Comparison of ENCODE assay signal across 32 cellular contexts in the genomic region with DNA sequence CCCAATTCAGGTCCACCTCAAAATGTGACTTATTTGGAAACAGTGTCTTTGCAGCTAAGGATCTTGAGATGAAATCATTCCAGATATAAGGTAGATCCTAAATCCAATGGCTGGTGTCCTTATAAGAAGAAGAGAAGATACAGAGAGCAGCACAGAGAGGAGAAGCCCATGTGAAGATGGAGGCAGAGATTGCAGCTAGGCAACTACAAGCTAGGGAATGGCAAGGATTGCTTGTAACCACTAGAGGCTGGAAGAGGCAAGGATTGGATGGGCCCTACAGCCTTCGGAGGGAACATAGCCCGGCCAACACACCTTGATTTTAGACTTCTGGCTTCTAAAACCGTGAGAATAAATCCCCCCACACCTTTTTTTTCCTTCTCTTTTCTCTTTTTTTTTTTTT. TPM values are rescaled to one million over a fixed set of nuclear protein-coding genes. Genes with fewer than 3 reads are reported as not detected.
"Had no signal": no experiment of that assay in that cellular context is flagged by ENCODE, and none has a peak within 500 bp of the region (broad histone marks: within the 10 kb centered on the region; RNA-seq: fewer than 3 reads in every experiment).

No MANE protein-coding gene starts in this region.

- H3K4me3 ChIP-seq: left lung, lower lobe of right lung, neural progenitor cell, ovary, prostate gland, skin epidermis, stomach, testis, thyroid gland, transverse colon, upper lobe of left lung, vagina had no signal

- H3K36me3 Mint-ChIP-seq: immature natural killer cell; mesothelial cell of epicardium; naive B cell; natural killer cell; neural progenitor cell; stimulated activated naive B cell treated with anti-CD40 and anti-IgM and Interleukin-4, amounts not matched to agents 10 μg/mL and 1 μg/mL and 100 μg/mL, for 72 hours had no signal

- H3K9me3 Mint-ChIP-seq: immature natural killer cell; mesothelial cell of epicardium; naive B cell; natural killer cell; nephron progenitor cell; neural progenitor cell; stimulated activated naive B cell treated with anti-CD40 and anti-IgM and Interleukin-4, amounts not matched to agents 10 μg/mL and 1 μg/mL and 100 μg/mL, for 72 hours had no signal

- H3K27ac ChIP-seq: left lung, lower lobe of right lung, neural progenitor cell, ovary, prostate gland, skin epidermis, stomach, testis, thyroid gland, transverse colon, upper lobe of left lung, vagina had no signal

- H3K4me1 ChIP-seq: left lung, lower lobe of right lung, neural progenitor cell, prostate gland, stomach, testis, thyroid gland, transverse colon, upper lobe of left lung, vagina had no signal

- H3K4me2 ChIP-seq: neural progenitor cell had no signal

- H3K27ac Mint-ChIP-seq: immature natural killer cell; mesothelial cell of epicardium; naive B cell; natural killer cell; nephron progenitor cell; neural progenitor cell; stimulated activated naive B cell treated with anti-CD40 and anti-IgM and Interleukin-4, amounts not matched to agents 10 μg/mL and 1 μg/mL and 100 μg/mL, for 72 hours had no signal

- H3K9me3 ChIP-seq: left lung, lower lobe of right lung, ovary, prostate gland, stomach, testis, thyroid gland, transverse colon, upper lobe of left lung, vagina had no signal

- H3K4me1 Mint-ChIP-seq: immature natural killer cell; mesothelial cell of epicardium; naive B cell; natural killer cell; nephron progenitor cell; neural progenitor cell; stimulated activated naive B cell treated with anti-CD40 and anti-IgM and Interleukin-4, amounts not matched to agents 10 μg/mL and 1 μg/mL and 100 μg/mL, for 72 hours had no signal

- ATAC-seq: left colon; left lung; lower lobe of right lung; natural killer cell; right cardiac atrium; sciatic nerve; stimulated activated naive B cell treated with anti-CD40 and anti-IgM and Interleukin-4, amounts not matched to agents 10 μg/mL and 1 μg/mL and 100 μg/mL, for 72 hours; stimulated activated naive CD8-positive, alpha-beta T cell treated with anti-CD3 and anti-CD28 coated beads, Interleukin-15, Interleukin-2, amounts not matched to agents 100 U/mL and 50 U/mL, for 24 hours had no signal

- H3K27me3 ChIP-seq: neural progenitor cell, ovary, stomach, testis, thyroid gland, upper lobe of left lung, vagina had no signal

- H3K36me3 ChIP-seq: left lung, lower lobe of right lung, neural progenitor cell, ovary, prostate gland, stomach, thyroid gland, transverse colon, upper lobe of left lung, vagina had no signal

- FAIRE-seq: islet of Langerhans, kidney had no signal

- DNase-seq: immature natural killer cell; kidney; left colon; left lung; lower lobe of right lung; mammary epithelial cell; mesenchymal stem cell; naive B cell; natural killer cell; nephron progenitor cell; ovary; retina; right cardiac atrium; stimulated activated CD4-positive, alpha-beta T cell treated with anti-CD3 and anti-CD28 coated beads, Interleukin-12 subunit alpha, Interleukin-12 subunit beta, amount 100 ng/mL, for 4 hours; stimulated activated CD4-positive, alpha-beta T cell treated with anti-CD3 and anti-CD28 coated beads, Interleukin-15, amount 100 ng/mL, for 24 hours; stimulated activated CD4-positive, alpha-beta T cell treated with anti-CD3 and anti-CD28 coated beads, Interleukin-2, amount 100 ng/mL, for 24 hours; stimulated activated CD4-positive, alpha-beta T cell treated with anti-CD3 and anti-CD28 coated beads, Interleukin-4, amount 100 ng/mL, for 1 hour; stimulated activated naive B cell treated with anti-CD40 and anti-IgM and Interleukin-4, amounts not matched to agents 10 μg/mL and 1 μg/mL and 100 μg/mL, for 72 hours; stimulated activated naive CD8-positive, alpha-beta T cell treated with anti-CD3 and anti-CD28 coated beads, Interleukin-15, Interleukin-2, amounts not matched to agents 100 U/mL and 50 U/mL, for 24 hours; stomach; testis; thyroid gland; transverse colon; upper lobe of left lung had no signal

- H3K4me3 Mint-ChIP-seq: immature natural killer cell; mesothelial cell of epicardium; naive B cell; natural killer cell; nephron progenitor cell; neural progenitor cell; stimulated activated naive B cell treated with anti-CD40 and anti-IgM and Interleukin-4, amounts not matched to agents 10 μg/mL and 1 μg/mL and 100 μg/mL, for 72 hours had no signal

RNA-seq across cellular contexts. Expression of a gene that starts 38.5 kb away (rescaled TPM):
- total RNA-seq: liver had no signal
- polyA plus RNA-seq: immature natural killer cell had no signal
